In the genomic region with DNA sequence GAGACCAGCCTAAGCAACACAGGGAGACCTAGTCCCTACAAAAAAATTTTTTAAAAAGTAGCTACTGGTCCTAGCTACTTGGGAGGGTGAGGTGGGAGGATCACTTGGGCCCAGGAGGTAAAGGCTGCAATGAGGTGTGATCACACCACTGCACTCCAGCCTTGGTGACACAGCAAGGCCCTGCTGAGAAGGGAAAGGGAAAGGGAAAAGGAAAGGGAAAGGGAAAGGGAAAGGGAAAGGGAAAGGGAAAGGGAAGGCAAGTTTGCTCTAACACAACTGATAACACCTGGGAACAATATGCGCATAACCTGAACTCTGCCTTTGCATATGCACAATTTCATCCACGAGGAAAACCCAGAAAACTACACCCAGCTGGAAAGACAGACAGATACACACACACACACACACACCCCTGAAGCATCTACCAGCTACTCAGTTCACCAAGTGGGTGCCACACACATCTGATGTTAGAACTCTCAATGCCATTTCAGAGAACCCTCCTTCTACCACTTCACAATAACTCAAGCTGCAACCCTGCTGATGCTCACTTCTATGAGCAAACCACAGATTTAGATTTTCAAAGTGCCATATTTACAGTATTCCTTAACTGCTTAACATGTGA, we compare ENCODE assay signal across 13 cellular contexts. TPM values are rescaled to one million over a fixed set of nuclear protein-coding genes. Genes with fewer than 3 reads are reported as not detected.
DNase-seq lines count a peak whose midpoint lies in the region; ATAC-seq, FAIRE-seq and TF ChIP-seq lines count a peak whose summit lies in the region.
"Had no signal": no experiment of that assay in that cellular context is flagged by ENCODE, and none has a peak within 500 bp of the region (broad histone marks: within the 10 kb centered on the region; RNA-seq: fewer than 3 reads in every experiment).

No MANE protein-coding gene starts in this region.

- no peak overlapping the region for H3K4ac ChIP-seq in neuronal stem cell (ENCODE audit: low read length)

- no peak overlapping the region for H4K8ac ChIP-seq in neuronal stem cell (ENCODE audit: low read depth, low read length)

- H3K4me2 ChIP-seq in astrocyte (ENCODE audit: low read length) (no peak overlapping the region), neuronal stem cell (ENCODE audit: insufficient read depth, low read length, poor library complexity, severe bottlenecking) (no peak overlapping the region)

- H3K9me3 ChIP-seq in CD8-positive, alpha-beta T cell (ENCODE audit: low read length) = no peaks in the 10 kb centered on the region
- H3K9me3 ChIP-seq in HEK293 (ENCODE audit: control insufficient read depth, insufficient read depth, low read depth, low read length) = no peaks in the 10 kb centered on the region
- H3K9me3 ChIP-seq in astrocyte (ENCODE audit: insufficient read depth, low read depth, low read length) = no peaks in the 10 kb centered on the region
- no peaks in the 10 kb centered on the region for H3K9me3 ChIP-seq in mucosa of descending colon
- peaks cover 0 to 5% of the 10 kb centered on the region in 2 donors for H3K9me3 ChIP-seq in neuronal stem cell (replicated peaks in 1 of 2; ENCODE audit: control insufficient read depth in 2 of 2, insufficient read depth in 1 of 2, low read depth in 1 of 2, low read length in 2 of 2)
- H3K9me3 ChIP-seq: gastroesophageal sphincter had no signal

- no peaks in the 10 kb centered on the region for H3K79me1 ChIP-seq in neuronal stem cell (ENCODE audit: low read depth, low read length)

- H3K4me1 Mint-ChIP-seq in CD8-positive, alpha-beta T cell (ENCODE audit: low read depth) = peaks cover 45% of the 10 kb centered on the region
- peaks cover 50% of the 10 kb centered on the region for H3K4me1 Mint-ChIP-seq in astrocyte (ENCODE audit: low read depth, unreplicated experiment)

- H2AK5ac ChIP-seq in neuronal stem cell (ENCODE audit: low read depth, low read length) = no peak overlapping the region

- no peak overlapping the region for H4K91ac ChIP-seq in neuronal stem cell (ENCODE audit: low read depth, low read length, poor library complexity)

- H3K4me3 Mint-ChIP-seq in CD8-positive, alpha-beta T cell = no peak overlapping the region
- H3K4me3 Mint-ChIP-seq in astrocyte (ENCODE audit: unreplicated experiment) = no peak overlapping the region
- H3K4me3 Mint-ChIP-seq: T-helper 2 cell treated with Interferon-gamma antibody and Interleukin-4, amounts not matched to agents 5 μg/mL and 100 μg/mL, for 36 hours had no signal

- no peak for ATAC-seq in CD8-positive, alpha-beta T cell
- peak; percentile 27 for ATAC-seq in mucosa of descending colon
- ATAC-seq: gastroesophageal sphincter had no signal

- POLR2A ChIA-PET in CD8-positive, alpha-beta T cell (lab: Charles Lee) = no interaction called here
- POLR2A ChIA-PET in HEK293 (lab: Yijun Ruan, JAX) = interaction anchor here (1.0 kb wide), 1 partner anchor 199 kb away, joined by 3 read pairs; no protein-coding TSS in a partner anchor

- H3K9me3 Mint-ChIP-seq in CD8-positive, alpha-beta T cell = no peaks in the 10 kb centered on the region
- H3K9me3 Mint-ChIP-seq in astrocyte (ENCODE audit: unreplicated experiment) = no peaks in the 10 kb centered on the region
- H3K9me3 Mint-ChIP-seq: T-helper 2 cell treated with Interferon-gamma antibody and Interleukin-4, amounts not matched to agents 5 μg/mL and 100 μg/mL, for 36 hours had no signal

- no peaks in the 10 kb centered on the region for H3K4me1 ChIP-seq in CD8-positive, alpha-beta T cell (ENCODE audit: insufficient read depth, low read length)
- H3K4me1 ChIP-seq in HEK293 (ENCODE audit: control insufficient read depth, insufficient read depth, low read length) (peaks cover 18% of the 10 kb centered on the region), astrocyte (ENCODE audit: insufficient read depth, low read length) (peaks cover 33% of the 10 kb centered on the region), mucosa of descending colon (ENCODE audit: low read depth) (peaks cover 43% of the 10 kb centered on the region), neuronal stem cell (ENCODE audit: control insufficient read depth in 2 of 2, insufficient read depth in 1 of 2, low read depth in 1 of 2, low read length in 2 of 2) (peaks cover 6 to 8% of the 10 kb centered on the region in 2 donors)

- no peaks in the 10 kb centered on the region for H3K27me3 Mint-ChIP-seq in CD8-positive, alpha-beta T cell (ENCODE audit: low read depth)
- H3K27me3 Mint-ChIP-seq in astrocyte (ENCODE audit: low read depth, unreplicated experiment) = no peaks in the 10 kb centered on the region

- H3K9ac ChIP-seq in astrocyte (ENCODE audit: low read length) = no peak overlapping the region
- no peak overlapping the region for H3K9ac ChIP-seq in neuronal stem cell (ENCODE audit: low read depth, low read length, poor library complexity)

- H2AFZ ChIP-seq in astrocyte (ENCODE audit: low read depth, low read length) (no peak overlapping the region), neuronal stem cell (ENCODE audit: low read length) (no peak overlapping the region)

- H3K18ac ChIP-seq in neuronal stem cell (ENCODE audit: low read length) = no peak overlapping the region

- no peak for FAIRE-seq in astrocyte (lab: Jason Lieb, UNC)
- FAIRE-seq: HTR-8/SVneo had no signal

- no peak overlapping the region for H3K4me3 ChIP-seq in CD8-positive, alpha-beta T cell (ENCODE audit: low read depth, low read length)
- H3K4me3 ChIP-seq in HEK293 (ENCODE audit: low read depth, low read length) = no peak overlapping the region
- no peak overlapping the region for H3K4me3 ChIP-seq in astrocyte (ENCODE audit: insufficient read depth, low read depth, low read length)
- H3K4me3 ChIP-seq in mucosa of descending colon = no peak overlapping the region
- H3K4me3 ChIP-seq in neuronal stem cell (ENCODE audit: low read length in 2 of 2) = no peak overlapping the region
- H3K4me3 ChIP-seq: gastroesophageal sphincter had no signal

- peaks cover 79% of the 10 kb centered on the region for H4K20me1 ChIP-seq in astrocyte (ENCODE audit: insufficient read depth, low read length)

- CTCF ChIA-PET in CD8-positive, alpha-beta T cell (lab: Charles Lee) = interaction anchor here (1.0 kb wide), 1 partner anchor 151 kb away, joined by 4 read pairs; no protein-coding TSS in a partner anchor
- CTCF ChIA-PET in HEK293 (lab: Yijun Ruan, JAX) = interaction anchor here (0.6 to 3.0 kb wide), 2 partner anchors 86 to 152 kb away, joined by 3 to 9 read pairs; no protein-coding TSS in a partner anchor

- H2BK120ac ChIP-seq in neuronal stem cell (ENCODE audit: low read depth, low read length) = no peak overlapping the region

- H3K27ac ChIP-seq in CD8-positive, alpha-beta T cell (ENCODE audit: low read depth, low read length) = no peak overlapping the region
- H3K27ac ChIP-seq in HEK293 (ENCODE audit: extremely low read depth, low read depth, low read length) (no peak overlapping the region), astrocyte (ENCODE audit: low read depth, low read length) (no peak overlapping the region), caudate nucleus (ENCODE audit: low read depth, low read length) (no peak overlapping the region), neuronal stem cell (replicated peaks; ENCODE audit: low read length) (no peak overlapping the region)
- H3K27ac ChIP-seq: C4-2B, gastroesophageal sphincter had no signal

- no CpG with 5 or more reads among the region's 2 CpGs for WGBS in neuronal stem cell (ENCODE audit: extremely low coverage in 2 of 2, insufficient read length in 2 of 2, insufficient replicate concordance in 1 of 2), 2 donors

- no peak overlapping the region for H2BK5ac ChIP-seq in neuronal stem cell (ENCODE audit: low read length)

- peaks cover 99% of the 10 kb centered on the region for H3K79me2 ChIP-seq in astrocyte (ENCODE audit: insufficient read depth, low read length)

- no peak overlapping the region for H3K23ac ChIP-seq in neuronal stem cell (ENCODE audit: low read depth, low read length, poor library complexity)

- H3K36me3 ChIP-seq in CD8-positive, alpha-beta T cell (ENCODE audit: insufficient read depth, low read length) = no peaks in the 10 kb centered on the region
- H3K36me3 ChIP-seq in HEK293 (ENCODE audit: control insufficient read depth in 2 of 2, insufficient read depth in 1 of 2, low read length in 2 of 2) = no peaks in the 10 kb centered on the region
- H3K36me3 ChIP-seq in astrocyte (ENCODE audit: insufficient read depth, low read length) = no peaks in the 10 kb centered on the region
- H3K36me3 ChIP-seq in mucosa of descending colon (ENCODE audit: low read depth) = no peaks in the 10 kb centered on the region
- H3K36me3 ChIP-seq in neuronal stem cell (replicated peaks in 1 of 2; ENCODE audit: control insufficient read depth in 2 of 2, insufficient read depth in 2 of 2, low read length in 2 of 2) = no peaks in the 10 kb centered on the region
- H3K36me3 ChIP-seq: gastroesophageal sphincter had no signal

- intact Hi-C loops in CD8-positive, alpha-beta T cell (cut with DNase I, micrococcal nuclease) = no loop called here
- intact Hi-C loops in mucosa of descending colon (cut with DNase I, micrococcal nuclease) (no loop called here), posterior vena cava (cut with DNase I) (no loop called here)

- H3K27ac Mint-ChIP-seq in CD8-positive, alpha-beta T cell = peak overlapping the region; percentile 5
- H3K27ac Mint-ChIP-seq in astrocyte (ENCODE audit: unreplicated experiment) = peak overlapping the region; percentile 5
- H3K27ac Mint-ChIP-seq: T-helper 2 cell treated with Interferon-gamma antibody and Interleukin-4, amounts not matched to agents 5 μg/mL and 100 μg/mL, for 36 hours had no signal

- no peaks in the 10 kb centered on the region for H3K36me3 Mint-ChIP-seq in CD8-positive, alpha-beta T cell
- no peaks in the 10 kb centered on the region for H3K36me3 Mint-ChIP-seq in astrocyte (ENCODE audit: low read depth, unreplicated experiment)

- H3K27me3 ChIP-seq in CD8-positive, alpha-beta T cell (ENCODE audit: insufficient read depth, low read length) = no peaks in the 10 kb centered on the region
- no peaks in the 10 kb centered on the region for H3K27me3 ChIP-seq in astrocyte (ENCODE audit: insufficient read depth, low read length)
- H3K27me3 ChIP-seq in neuronal stem cell (ENCODE audit: control insufficient read depth in 3 of 3, insufficient read depth in 3 of 3, low read depth in 1 of 3, low read length in 3 of 3) = no peaks in the 10 kb centered on the region
- H3K27me3 ChIP-seq: gastroesophageal sphincter had no signal

- no peak overlapping the region for H2BK12ac ChIP-seq in neuronal stem cell (ENCODE audit: low read length)

- H2BK15ac ChIP-seq in neuronal stem cell (ENCODE audit: low read length) = no peak overlapping the region

- H3K14ac ChIP-seq in neuronal stem cell (ENCODE audit: low read length) = no peak overlapping the region

- DNase-seq in CD8-positive, alpha-beta T cell = no peak
- DNase-seq in astrocyte (ENCODE audit: low read depth) = no peak
- DNase-seq in mucosa of descending colon = no peak
- DNase-seq in caudate nucleus (lab: John Stamatoyannopoulos, UW) = no peak
- no peak for DNase-seq in neuronal stem cell (ENCODE audit: low spot score)
- no peak for DNase-seq in posterior vena cava (ENCODE audit: low spot score)
- DNase-seq in RKO (ENCODE audit: low spot score) = no peak
- DNase-seq: effector memory CD4-positive, alpha-beta T cell had no signal

- TF ChIP-seq CTCF in CD8-positive, alpha-beta T cell (IDR thresholded peaks at IDR 0.05) = no peak
- TF ChIP-seq CTCF in HEK293 (tag by site-specific recombination; IDR thresholded peaks at IDR 0.05) (no peak), astrocyte (IDR thresholded peaks at IDR 0.05; ENCODE audit: insufficient read depth, low read depth, low read length) (no peak), mucosa of descending colon (IDR thresholded peaks at IDR 0.05) (no peak)

RNA-seq across cellular contexts. Expression of a gene that starts 19.1 kb away (rescaled TPM):
- total RNA-seq in CD8-positive, alpha-beta T cell = 1 to 10 TPM; 7.8 to 7.9 TPM
- total RNA-seq in astrocyte (39.1 and 41.9 TPM in 2 replicates), mucosa of descending colon (10 to 100 TPM; 52.4 to 65.1 (median 60.2) TPM), posterior vena cava (10 to 100 TPM; 26.1 to 35.2 TPM)
- polyA plus RNA-seq in neuronal stem cell (2013, experiment 1 of 2) = 46.5 TPM
- polyA plus RNA-seq in neuronal stem cell (2013, experiment 2 of 2) = 48.5 TPM
